In genomic region chr9:98491231-98491651, GRCh38 we compare ENCODE assay signal across 14 cellular contexts.
"Had no signal": no experiment of that assay in that cellular context is flagged by ENCODE, and none has a peak within 500 bp of the region (broad histone marks: within the 10 kb centered on the region; RNA-seq: fewer than 3 reads in every experiment).

No MANE protein-coding gene starts in this region.

- H3K4me1 ChIP-seq: esophagus muscularis mucosa, right atrium auricular region, spleen had no signal

- H3K27me3 ChIP-seq: esophagus muscularis mucosa, right atrium auricular region had no signal

- H3K27ac Mint-ChIP-seq: activated CD4-positive, alpha-beta memory T cell treated with anti-CD3 and anti-CD28 coated beads for 36 hours; activated CD8-positive, alpha-beta memory T cell treated with anti-CD3 and anti-CD28 coated beads, Interleukin-2, amount 10 ng/mL, durations not matched to agents 7 days and 5 days; activated naive CD4-positive, alpha-beta T cell treated with anti-CD3 and anti-CD28 coated beads, Interleukin-2, amount 10 ng/mL, durations not matched to agents 7 days and 5 days; activated T-helper 2 cell treated with anti-CD3 and anti-CD28 coated beads, Interferon-gamma antibody, Interleukin-2, Interleukin-4, amounts not matched to agents 10 μg/mL and 5 μg/mL and 100 μg/mL, durations not matched to agents 14 hours and 24 hours and 36 hours; nephron progenitor cell; progenitor cell of endocrine pancreas; stimulated activated naive CD8-positive, alpha-beta T cell treated with anti-CD3 and anti-CD28 coated beads, Interleukin-15, amount 100 ng/mL, for 72 hours; type B pancreatic cell had no signal

- H3K27me3 Mint-ChIP-seq: progenitor cell of endocrine pancreas, type B pancreatic cell had no signal

- H3K27ac ChIP-seq: esophagus muscularis mucosa, spleen, VCaP had no signal

- H3K4me3 Mint-ChIP-seq: activated CD4-positive, alpha-beta memory T cell treated with anti-CD3 and anti-CD28 coated beads for 36 hours; activated CD8-positive, alpha-beta memory T cell treated with anti-CD3 and anti-CD28 coated beads, Interleukin-2, amount 10 ng/mL, durations not matched to agents 7 days and 5 days; activated naive CD4-positive, alpha-beta T cell treated with anti-CD3 and anti-CD28 coated beads, Interleukin-2, amount 10 ng/mL, durations not matched to agents 7 days and 5 days; nephron progenitor cell; stimulated activated naive CD8-positive, alpha-beta T cell treated with anti-CD3 and anti-CD28 coated beads, Interleukin-15, amount 100 ng/mL, for 72 hours; type B pancreatic cell had no signal

- DNase-seq: activated CD4-positive, alpha-beta memory T cell treated with anti-CD3 and anti-CD28 coated beads for 36 hours; activated CD8-positive, alpha-beta memory T cell treated with anti-CD3 and anti-CD28 coated beads, Interleukin-2, amount 10 ng/mL, durations not matched to agents 7 days and 5 days; activated naive CD4-positive, alpha-beta T cell treated with anti-CD3 and anti-CD28 coated beads, Interleukin-2, amount 10 ng/mL, durations not matched to agents 7 days and 5 days; activated T-cell treated with anti-CD3 and anti-CD28 coated beads, Interleukin-2, amount 50 U/mL, for 1 hour; nephron progenitor cell; occipital lobe; spleen; stimulated activated naive CD8-positive, alpha-beta T cell treated with anti-CD3 and anti-CD28 coated beads, Interleukin-15, amount 100 ng/mL, for 72 hours had no signal

- H3K4me1 Mint-ChIP-seq: activated naive CD4-positive, alpha-beta T cell treated with anti-CD3 and anti-CD28 coated beads, Interleukin-2, amount 10 ng/mL, durations not matched to agents 7 days and 5 days; nephron progenitor cell; stimulated activated naive CD8-positive, alpha-beta T cell treated with anti-CD3 and anti-CD28 coated beads, Interleukin-15, amount 100 ng/mL, for 72 hours had no signal

- H3K36me3 Mint-ChIP-seq: activated CD4-positive, alpha-beta memory T cell treated with anti-CD3 and anti-CD28 coated beads for 36 hours; activated CD8-positive, alpha-beta memory T cell treated with anti-CD3 and anti-CD28 coated beads, Interleukin-2, amount 10 ng/mL, durations not matched to agents 7 days and 5 days; activated naive CD4-positive, alpha-beta T cell treated with anti-CD3 and anti-CD28 coated beads, Interleukin-2, amount 10 ng/mL, durations not matched to agents 7 days and 5 days; type B pancreatic cell had no signal

- H3K36me3 ChIP-seq: esophagus muscularis mucosa, right atrium auricular region, spleen had no signal

- H3K9me3 Mint-ChIP-seq: activated CD4-positive, alpha-beta memory T cell treated with anti-CD3 and anti-CD28 coated beads for 36 hours; activated naive CD4-positive, alpha-beta T cell treated with anti-CD3 and anti-CD28 coated beads, Interleukin-2, amount 10 ng/mL, durations not matched to agents 7 days and 5 days; activated T-helper 2 cell treated with anti-CD3 and anti-CD28 coated beads, Interferon-gamma antibody, Interleukin-2, Interleukin-4, amounts not matched to agents 10 μg/mL and 5 μg/mL and 100 μg/mL, durations not matched to agents 14 hours and 24 hours and 36 hours; stimulated activated naive CD8-positive, alpha-beta T cell treated with anti-CD3 and anti-CD28 coated beads, Interleukin-15, amount 100 ng/mL, for 72 hours; type B pancreatic cell had no signal

- H3K4me3 ChIP-seq: esophagus muscularis mucosa, right atrium auricular region, spleen had no signal

- H3K9me3 ChIP-seq: esophagus muscularis mucosa, right atrium auricular region, spleen had no signal

- ATAC-seq: activated CD8-positive, alpha-beta memory T cell treated with anti-CD3 and anti-CD28 coated beads, Interleukin-2, amount 10 ng/mL, durations not matched to agents 7 days and 5 days; stimulated activated naive CD8-positive, alpha-beta T cell treated with anti-CD3 and anti-CD28 coated beads, Interleukin-15, amount 100 ng/mL, for 72 hours had no signal
